In the genomic region with DNA sequence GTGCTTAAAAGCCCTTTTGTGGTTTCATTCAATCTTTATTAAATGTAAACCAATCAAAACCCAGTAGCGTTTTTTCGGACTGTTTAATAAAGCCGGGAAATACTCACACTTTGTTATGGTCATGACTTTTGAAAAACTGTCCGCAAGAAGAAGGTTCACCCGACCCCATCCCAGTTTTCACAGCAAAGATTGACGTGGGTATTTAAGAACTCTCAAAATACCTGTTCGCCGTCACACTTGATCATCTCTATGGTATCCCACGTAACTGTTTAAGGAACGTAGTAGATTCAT, we compare ENCODE assay signal across 13 cellular contexts. TPM values are rescaled to one million over a fixed set of nuclear protein-coding genes. Genes with fewer than 3 reads are reported as not detected.
DNase-seq lines count a peak whose midpoint lies in the region; ATAC-seq, FAIRE-seq and TF ChIP-seq lines count a peak whose summit lies in the region.
"Had no signal": no experiment of that assay in that cellular context is flagged by ENCODE, and none has a peak within 500 bp of the region (broad histone marks: within the 10 kb centered on the region; RNA-seq: fewer than 3 reads in every experiment).

No MANE protein-coding gene starts in this region.

- H3K27ac ChIP-seq in HCT116 (ENCODE audit: low read depth, low read length) (no peak overlapping the region), K562 (ENCODE audit: extremely low read depth, low read depth, low read length) (no peak overlapping the region), hepatocyte (no peak overlapping the region)
- H3K27ac ChIP-seq: GM23248 had no signal

- CTCF ChIA-PET in HCT116 (lab: Charles Lee) (no interaction called here), K562 (lab: Yijun Ruan, JAX; ENCODE audit: low intra/inter-chr PET ratio) (no interaction called here)

- TF ChIP-seq POLR2A in HCT116 (IDR thresholded peaks at IDR 0.05; ENCODE audit: borderline replicate concordance, extremely low read depth, insufficient read depth, insufficient read length) (no peak), K562 (conservative IDR thresholded peaks at IDR 0.05) (no peak)

- H3K27ac Mint-ChIP-seq in T-helper 1 cell treated with Interleukin-12 subunit alpha and Interleukin-12 subunit beta and Interleukin-4 antibody, amounts not matched to agents 30 μg/mL and 1 μg/mL, for 36 hours, result no peak overlapping the region
- peak overlapping the region in 1 of 2 donors; percentile 53 for H3K27ac Mint-ChIP-seq in natural killer cell

- in situ Hi-C loops in K562 (cut with MboI), result no loop called here

- H2AFZ ChIP-seq in HCT116 (ENCODE audit: low read depth, low read length, poor library complexity, severe bottlenecking), result peak overlapping the region; percentile 78
- peak overlapping the region; percentile 90; the same call in 1 of the 2 replicates for H2AFZ ChIP-seq in K562 (ENCODE audit: low read depth, low read length)
- H2AFZ ChIP-seq in hepatocyte, result no peak overlapping the region

- peak overlapping the region; percentile 80 for H3K4me2 ChIP-seq in HCT116 (ENCODE audit: low read length)
- H3K4me2 ChIP-seq in K562 (ENCODE audit: insufficient read depth, low read length), result no peak overlapping the region
- no peak overlapping the region for H3K4me2 ChIP-seq in hepatocyte

- peaks cover 4% of the 10 kb centered on the region for H3K4me1 Mint-ChIP-seq in T-helper 1 cell treated with Interleukin-12 subunit alpha and Interleukin-12 subunit beta and Interleukin-4 antibody, amounts not matched to agents 30 μg/mL and 1 μg/mL, for 36 hours (ENCODE audit: low read depth)
- peaks cover 7 to 14% of the 10 kb centered on the region in 2 donors for H3K4me1 Mint-ChIP-seq in natural killer cell

- H3K27me3 ChIP-seq in HCT116 (ENCODE audit: insufficient read depth, low read length) (0 out of 2 replicates have a peak, but pooled peaks cover 4% of the 10 kb centered on the region), K562 (ENCODE audit: control insufficient read depth in 2 of 2, insufficient read depth in 2 of 2, low read length in 2 of 2) (peaks cover 0 to 4% of the 10 kb centered on the region in 2 experiments; a peak in 2 of 5 replicates), hepatocyte (no peaks in the 10 kb centered on the region)

- FAIRE-seq in K562 (lab: Jason Lieb, UNC), result no peak
- FAIRE-seq: small intestine had no signal

- H3K9me3 ChIP-seq in HCT116 (ENCODE audit: control insufficient read depth in 1 of 2, insufficient read depth in 1 of 2, low read depth in 1 of 2, low read length in 2 of 2) (no peaks in the 10 kb centered on the region), K562 (replicated peaks; ENCODE audit: control insufficient read depth, insufficient read depth, low read depth, low read length) (no peaks in the 10 kb centered on the region), hepatocyte (ENCODE audit: low read depth) (no peaks in the 10 kb centered on the region)

- no peaks in the 10 kb centered on the region for H3K9me3 Mint-ChIP-seq in T-helper 1 cell treated with Interleukin-12 subunit alpha and Interleukin-12 subunit beta and Interleukin-4 antibody, amounts not matched to agents 30 μg/mL and 1 μg/mL, for 36 hours
- no peaks in the 10 kb centered on the region for H3K9me3 Mint-ChIP-seq in natural killer cell

- ATAC-seq in HCT116 (no peak), K562 (no peak), natural killer cell (no peak), GM18520 (IDR thresholded peaks at IDR 0.05; ENCODE audit: unreplicated experiment) (no peak)

- BruUV-seq in HCT116 (replicated peaks; lab: Mats Ljungman, UMichigan) (no TSS peak), K562 (replicated peaks; lab: Mats Ljungman, UMichigan) (no TSS peak)

- no peak for DNase-seq in T-helper 1 cell
- no peak for DNase-seq in HCT116 (ENCODE audit: low read depth, low spot score)
- DNase-seq in K562 (ENCODE audit: extremely low read depth in 1 of 4, low spot score in 3 of 4), result no peak
- no peak for DNase-seq in natural killer cell
- no peak for DNase-seq in hepatocyte (ENCODE audit: low spot score)
- no peak for DNase-seq in C1 segment of cervical spinal cord (lab: John Stamatoyannopoulos, UW)

- H3K9me2 ChIP-seq in HCT116 (ENCODE audit: insufficient read depth) (no peaks in the 10 kb centered on the region), hepatocyte (replicated peaks; ENCODE audit: insufficient read depth) (no peaks in the 10 kb centered on the region)

- TF ChIP-seq CTCF in HCT116 (IDR thresholded peaks at IDR 0.05 in 2 of 3, conservative IDR thresholded peaks at IDR 0.05 in 1 of 3; ENCODE audit: borderline replicate concordance in 1 of 3, insufficient read depth in 1 of 3, low read depth in 2 of 3, low read length in 2 of 3) (no peak), K562 (IDR thresholded peaks at IDR 0.05 in 2 of 3, conservative IDR thresholded peaks at IDR 0.05 in 1 of 3; ENCODE audit: insufficient read depth in 2 of 3, low read depth in 1 of 3, low read length in 3 of 3) (no peak), natural killer cell (IDR thresholded peaks at IDR 0.05) (no peak), hepatocyte (IDR thresholded peaks at IDR 0.05; ENCODE audit: poor library complexity) (no peak)

- H3K4me3 ChIP-seq in HCT116 (replicated peaks in 1 of 2; ENCODE audit: low read depth in 1 of 2, low read length in 2 of 2) (peak overlapping the region in 1 of 2 experiments; percentile 53; a peak in 1 of 4 replicates), K562 (no peak overlapping the region; the same call in 1 of the 2 replicates), hepatocyte (no peak overlapping the region)

- TF ChIP-seq RAD21 in HCT116 (IDR thresholded peaks at IDR 0.05; ENCODE audit: low read depth), result no peak
- TF ChIP-seq RAD21 in K562 (CRISPR knock-in tag; conservative IDR thresholded peaks at IDR 0.05 in 1 of 2, IDR thresholded peaks at IDR 0.05 in 1 of 2), result no peak

- H3K4me1 ChIP-seq in HCT116 (ENCODE audit: control insufficient read depth in 1 of 2, insufficient read depth in 2 of 2, low read length in 2 of 2) (peaks cover 0 to 8% of the 10 kb centered on the region in 2 experiments; a peak in 2 of 4 replicates), K562 (replicated peaks in 1 of 2; ENCODE audit: control insufficient read depth in 2 of 2, insufficient read depth in 2 of 2, low read length in 2 of 2) (peaks cover 2 to 14% of the 10 kb centered on the region in 2 experiments; a peak in 3 of 5 replicates), hepatocyte (ENCODE audit: insufficient read depth) (no peaks in the 10 kb centered on the region)

- peaks cover 48% of the 10 kb centered on the region for H3K27me3 Mint-ChIP-seq in T-helper 1 cell treated with Interleukin-12 subunit alpha and Interleukin-12 subunit beta and Interleukin-4 antibody, amounts not matched to agents 30 μg/mL and 1 μg/mL, for 36 hours (ENCODE audit: low read depth)
- H3K27me3 Mint-ChIP-seq in natural killer cell (ENCODE audit: low read depth in 2 of 2), result peaks cover 15 to 29% of the 10 kb centered on the region in 2 donors

- H3K79me2 ChIP-seq in HCT116 (ENCODE audit: insufficient read depth, low read length), result no peaks in the 10 kb centered on the region
- H3K79me2 ChIP-seq in K562 (ENCODE audit: control insufficient read depth, insufficient read depth, low read length), result no peaks in the 10 kb centered on the region
- H3K79me2 ChIP-seq in hepatocyte, result no peaks in the 10 kb centered on the region

- 15% methylated on average over 10 of the region's 10 CpGs for WGBS in K562 (ENCODE audit: insufficient coverage, low coverage, missing lambda C conversion rate)
- 81% methylated on average over 10 of the region's 10 CpGs for WGBS in hepatocyte (ENCODE audit: low lambda C conversion rate, missing lambda C conversion rate)

- peak overlapping the region; percentile 75 for H3K4me3 Mint-ChIP-seq in T-helper 1 cell treated with Interleukin-12 subunit alpha and Interleukin-12 subunit beta and Interleukin-4 antibody, amounts not matched to agents 30 μg/mL and 1 μg/mL, for 36 hours
- peak overlapping the region; percentile 84 for H3K4me3 Mint-ChIP-seq in natural killer cell

- no peaks in the 10 kb centered on the region for H3K9me1 ChIP-seq in K562 (ENCODE audit: control insufficient read depth, insufficient read depth, low read length)

- no peaks in the 10 kb centered on the region for H3K36me3 Mint-ChIP-seq in T-helper 1 cell treated with Interleukin-12 subunit alpha and Interleukin-12 subunit beta and Interleukin-4 antibody, amounts not matched to agents 30 μg/mL and 1 μg/mL, for 36 hours (ENCODE audit: low read depth)
- no peaks in the 10 kb centered on the region for H3K36me3 Mint-ChIP-seq in natural killer cell

- H3K36me3 ChIP-seq in HCT116 (ENCODE audit: control insufficient read depth in 1 of 2, insufficient read depth in 2 of 2, low read length in 2 of 2) (no peaks in the 10 kb centered on the region), K562 (ENCODE audit: control insufficient read depth, insufficient read depth, low read length) (no peaks in the 10 kb centered on the region), hepatocyte (replicated peaks; ENCODE audit: insufficient read depth, low read depth) (no peaks in the 10 kb centered on the region)

- RAD21 ChIA-PET in HCT116 (lab: Charles Lee; ENCODE audit: low non-redundant PET in 1 of 2, low total read pairs in 2 of 2, uncharacterized antibody in 2 of 2, unreplicated experiment in 2 of 2), result no interaction called here

- intact Hi-C loops in HCT116 (cut with micrococcal nuclease), result no loop called here
- intact Hi-C loops in K562 (cut with micrococcal nuclease), result no loop called here
- intact Hi-C loops in natural killer cell (cut with micrococcal nuclease), result no loop called here

- H3K9ac ChIP-seq in HCT116 (ENCODE audit: low read length) (no peak overlapping the region), K562 (ENCODE audit: insufficient read depth in 1 of 2, low read depth in 2 of 2, low read length in 2 of 2) (no peak overlapping the region)
- H3K9ac ChIP-seq: GM23248 had no signal

- H4K20me1 ChIP-seq in HCT116 (ENCODE audit: insufficient read depth) (no peaks in the 10 kb centered on the region), K562 (replicated peaks; ENCODE audit: control insufficient read depth, insufficient read depth, low read length) (no peaks in the 10 kb centered on the region), hepatocyte (ENCODE audit: insufficient read depth, poor library complexity, severe bottlenecking) (no peaks in the 10 kb centered on the region)

- TF ChIP-seq EP300 in K562 (IDR thresholded peaks at IDR 0.05; ENCODE audit: low read length), result no peak

- POLR2A ChIA-PET in HCT116 (lab: Charles Lee) (no interaction called here), K562 (lab: Yijun Ruan, JAX) (no interaction called here)

RNA-seq across cellular contexts. Expression of a gene that starts 0.9 kb away (rescaled TPM):
- total RNA-seq in HCT116 (2021; ENCODE audit: unreplicated experiment) (0.39 TPM), K562 (2014; rRNA removed) (0.16 and 0.64 TPM in 2 replicates), K562 (2014; rRNA removed; fragmentation: Illumina TruSeq; extraction: Trizol) (0.13 and 0.18 TPM in 2 replicates), K562 (2015; rRNA removed; fragmentation: Illumina TruSeq; extraction: Trizol) (0.18 and 0.19 TPM in 2 replicates), K562 (2021) (0.22 and 0.47 TPM in 2 replicates), natural killer cell (under 1 TPM; 0.18 to 0.30 (median 0.21) TPM), hepatocyte (10.6 and 12.3 TPM in 2 replicates)
- polyA plus RNA-seq in HCT116 (2012), result 0.27 and 0.44 TPM in 2 replicates
- total RNA-seq in K562 (2011; cell fraction: chromatin; rRNA removed; ENCODE audit: low replicate concordance), result 0.86 and 1.6 TPM in 2 replicates
- 2.2 TPM in 2 replicates for total RNA-seq in K562 (2011; cell fraction: nucleolus; rRNA removed)
- total RNA-seq in K562 (2011; cell fraction: nucleoplasm; rRNA removed), result 1.5 and 1.6 TPM in 2 replicates
- polyA plus RNA-seq in K562 (2011; rRNA removed) (0.04 and 0.11 TPM in 2 replicates), K562 (2014; fragmentation: Illumina TruSeq; extraction: Trizol) (0.27 and 0.30 TPM in 2 replicates), K562 (2014; fragmentation: Nextera tagmentation; extraction: Ambion mirVana) (under 1 TPM in 1 of 2 experiments, not detected in 1; 0.03 TPM), K562 (2014; rRNA removed) (0.20 and 0.38 TPM in 2 replicates), hepatocyte (14.9 and 16.1 TPM in 2 replicates)
- polyA plus RNA-seq in K562 (2011; cell fraction: cytosol; rRNA removed), result 0.07 and 0.09 TPM in 2 replicates
- 0.32 and 0.44 TPM in 2 replicates for polyA plus RNA-seq in K562 (2011; cell fraction: nucleus; rRNA removed)
- polyA plus RNA-seq in K562 (2012), result 0.12 and 0.22 TPM in 2 replicates
- 0.42 and 0.45 TPM in 2 replicates for polyA minus RNA-seq in K562 (2011; rRNA and poly(A)+ RNA removed)
- not detected in 2 replicates for polyA minus RNA-seq in K562 (2011; cell fraction: cytosol; rRNA and poly(A)+ RNA removed)
- 1.6 and 3.1 TPM in 2 replicates for polyA minus RNA-seq in K562 (2011; cell fraction: nucleus; rRNA and poly(A)+ RNA removed)
- total RNA-seq: GM23248, RPMI7951 had no signal

RNA-seq across cellular contexts. Expression of a gene that starts 20.9 kb away (rescaled TPM):
- total RNA-seq in HCT116 (2021; ENCODE audit: unreplicated experiment) (not detected), K562 (2014; rRNA removed) (not detected in 2 replicates), K562 (2014; rRNA removed; fragmentation: Illumina TruSeq; extraction: Trizol) (not detected in 2 replicates), K562 (2015; rRNA removed; fragmentation: Illumina TruSeq; extraction: Trizol) (not detected in 2 replicates), K562 (2021) (not detected in 2 replicates), natural killer cell (not detected), hepatocyte (not detected in 2 replicates)
- polyA plus RNA-seq in HCT116 (2012), result not detected in 2 replicates
- total RNA-seq in K562 (2011; cell fraction: chromatin; rRNA removed; ENCODE audit: low replicate concordance), result not detected in 2 replicates
- not detected in 2 replicates for total RNA-seq in K562 (2011; cell fraction: nucleolus; rRNA removed)
- not detected in 2 replicates for total RNA-seq in K562 (2011; cell fraction: nucleoplasm; rRNA removed)
- polyA plus RNA-seq in K562 (2011; rRNA removed) (not detected in 2 replicates), K562 (2014; fragmentation: Illumina TruSeq; extraction: Trizol) (not detected in 2 replicates), K562 (2014; fragmentation: Nextera tagmentation; extraction: Ambion mirVana) (not detected), K562 (2014; rRNA removed) (not detected in 2 replicates), hepatocyte (not detected in 2 replicates)
- polyA plus RNA-seq in K562 (2011; cell fraction: cytosol; rRNA removed), result not detected in 2 replicates
- polyA plus RNA-seq in K562 (2011; cell fraction: nucleus; rRNA removed), result not detected in 2 replicates
- not detected in 2 replicates for polyA plus RNA-seq in K562 (2012)
- polyA minus RNA-seq in K562 (2011; rRNA and poly(A)+ RNA removed), result not detected in 2 replicates
- not detected in 2 replicates for polyA minus RNA-seq in K562 (2011; cell fraction: cytosol; rRNA and poly(A)+ RNA removed)
- not detected in 2 replicates for polyA minus RNA-seq in K562 (2011; cell fraction: nucleus; rRNA and poly(A)+ RNA removed)
- total RNA-seq: fibroblast of lung, GM23248, mononuclear cell, RPMI7951 had no signal
- polyA plus RNA-seq: fibroblast of lung, GM23248, small intestine had no signal

RNA-seq across cellular contexts. Expression of a gene that starts 47.5 kb away (rescaled TPM):
- total RNA-seq in HCT116 (2021; ENCODE audit: unreplicated experiment) (54.8 TPM), K562 (2014; rRNA removed) (13.2 and 15.9 TPM in 2 replicates), K562 (2014; rRNA removed; fragmentation: Illumina TruSeq; extraction: Trizol) (8.1 and 10.1 TPM in 2 replicates), K562 (2015; rRNA removed; fragmentation: Illumina TruSeq; extraction: Trizol) (17.9 and 18.9 TPM in 2 replicates), K562 (2021) (36.5 and 42.6 TPM in 2 replicates), natural killer cell (10 to 100 TPM in 2 of 3 donors, 1 to 10 TPM in 1; 9.3 to 10.1 (median 10.1) TPM), hepatocyte (17.7 and 30.2 TPM in 2 replicates)
- 202 and 224 TPM in 2 replicates for polyA plus RNA-seq in HCT116 (2012)
- total RNA-seq in K562 (2011; cell fraction: chromatin; rRNA removed; ENCODE audit: low replicate concordance), result 11.6 and 23.5 TPM in 2 replicates
- total RNA-seq in K562 (2011; cell fraction: nucleolus; rRNA removed), result 16.7 and 19.7 TPM in 2 replicates
- 17.2 and 30.8 TPM in 2 replicates for total RNA-seq in K562 (2011; cell fraction: nucleoplasm; rRNA removed)
- polyA plus RNA-seq in K562 (2011; rRNA removed) (24.4 and 36.0 TPM in 2 replicates), K562 (2014; fragmentation: Illumina TruSeq; extraction: Trizol) (95.1 and 98.7 TPM in 2 replicates), K562 (2014; fragmentation: Nextera tagmentation; extraction: Ambion mirVana) (10 to 100 TPM; 23.7 to 30.3 TPM), K562 (2014; rRNA removed) (36.2 and 62.4 TPM in 2 replicates), hepatocyte (156 and 164 TPM in 2 replicates)
- polyA plus RNA-seq in K562 (2011; cell fraction: cytosol; rRNA removed), result 75.3 and 105 TPM in 2 replicates
- polyA plus RNA-seq in K562 (2011; cell fraction: nucleus; rRNA removed), result 58.1 and 84.1 TPM in 2 replicates
- polyA plus RNA-seq in K562 (2012), result 79.9 and 169 TPM in 2 replicates
- 9.2 and 11.4 TPM in 2 replicates for polyA minus RNA-seq in K562 (2011; rRNA and poly(A)+ RNA removed)
- 14.4 and 26.2 TPM in 2 replicates for polyA minus RNA-seq in K562 (2011; cell fraction: cytosol; rRNA and poly(A)+ RNA removed)
- 10.2 and 12.6 TPM in 2 replicates for polyA minus RNA-seq in K562 (2011; cell fraction: nucleus; rRNA and poly(A)+ RNA removed)
